24 cellular contexts compared by ENCODE assay signal in genomic region chr2:29706171-29706690, GRCh38.
"Had no signal": no experiment of that assay in that cellular context is flagged by ENCODE, and none has a peak within 500 bp of the region (broad histone marks: within the 10 kb centered on the region; RNA-seq: fewer than 3 reads in every experiment).

No MANE protein-coding gene starts in this region.

- H3K36me3 ChIP-seq: ascending aorta, tibial nerve, vagina had no signal

- ATAC-seq: activated naive CD8-positive, alpha-beta T cell treated with anti-CD3 and anti-CD28 coated beads, Interleukin-2, amount 50 U/mL, for 24 hours; left ventricle myocardium superior; right cardiac atrium had no signal

- DNase-seq: activated CD4-positive, alpha-beta T cell treated with anti-CD3 and anti-CD28 coated beads, Interleukin-2, amount 50 U/mL, for 1 hour; activated CD4-positive, CD25-positive, alpha-beta regulatory T cell; activated CD8-positive, alpha-beta memory T cell treated with anti-CD3 and anti-CD28 coated beads for 24 hours; activated naive CD4-positive, alpha-beta T cell; activated naive CD8-positive, alpha-beta T cell treated with anti-CD3 and anti-CD28 coated beads, Interleukin-2, amount 50 U/mL, for 24 hours; dorsolateral prefrontal cortex; erythroblast; hypothalamus; kidney; left ventricle myocardium superior; occipital lobe; right cardiac atrium; small intestine; stimulated activated CD4-positive, alpha-beta T cell treated with anti-CD3 and anti-CD28 coated beads, Interleukin-4, amount 100 ng/mL, for 4 hours; stimulated activated CD8-positive, alpha-beta memory T cell treated with anti-CD3 and anti-CD28 coated beads, Interleukin-4, amount 100 ng/mL, for 48 hours; stimulated activated naive CD4-positive, alpha-beta T cell treated with Interleukin-2 at 50 U/mL for 16 hours; substantia nigra; T-helper 2 cell had no signal

- H3K4me1 ChIP-seq: ascending aorta, tibial nerve, vagina had no signal

- H3K4me3 ChIP-seq: ascending aorta, dorsolateral prefrontal cortex, tibial nerve, vagina had no signal

- H3K27ac ChIP-seq: ascending aorta, dorsolateral prefrontal cortex, tibial nerve, vagina had no signal

- H3K27ac Mint-ChIP-seq: activated naive CD8-positive, alpha-beta T cell treated with anti-CD3 and anti-CD28 coated beads, Interleukin-2, amount 50 U/mL, for 24 hours; activated T-helper 1 cell treated with anti-CD3 and anti-CD28 coated beads, Interleukin-12 subunit alpha, Interleukin-12 subunit beta, Interleukin-2, Interleukin-4 antibody, amounts not matched to agents 30 ng/mL and 10 ng/mL and 1 ng/mL, durations not matched to agents 14 hours and 24 hours and 36 hours; progenitor cell of endocrine pancreas had no signal

- H3K27me3 ChIP-seq: ascending aorta, tibial nerve, vagina had no signal

- H3K9me3 Mint-ChIP-seq: activated naive CD8-positive, alpha-beta T cell treated with anti-CD3 and anti-CD28 coated beads, Interleukin-2, amount 50 U/mL, for 24 hours; activated T-helper 1 cell treated with anti-CD3 and anti-CD28 coated beads, Interleukin-12 subunit alpha, Interleukin-12 subunit beta, Interleukin-2, Interleukin-4 antibody, amounts not matched to agents 30 ng/mL and 10 ng/mL and 1 ng/mL, durations not matched to agents 14 hours and 24 hours and 36 hours; nephron had no signal

- H3K9me3 ChIP-seq: ascending aorta, tibial nerve, vagina had no signal

- H3K27me3 Mint-ChIP-seq: progenitor cell of endocrine pancreas had no signal

- H3K4me3 Mint-ChIP-seq: activated naive CD8-positive, alpha-beta T cell treated with anti-CD3 and anti-CD28 coated beads, Interleukin-2, amount 50 U/mL, for 24 hours; activated T-helper 1 cell treated with anti-CD3 and anti-CD28 coated beads, Interleukin-12 subunit alpha, Interleukin-12 subunit beta, Interleukin-2, Interleukin-4 antibody, amounts not matched to agents 30 ng/mL and 10 ng/mL and 1 ng/mL, durations not matched to agents 14 hours and 24 hours and 36 hours; nephron had no signal
